8 cellular contexts compared by ENCODE assay signal in the genomic region with DNA sequence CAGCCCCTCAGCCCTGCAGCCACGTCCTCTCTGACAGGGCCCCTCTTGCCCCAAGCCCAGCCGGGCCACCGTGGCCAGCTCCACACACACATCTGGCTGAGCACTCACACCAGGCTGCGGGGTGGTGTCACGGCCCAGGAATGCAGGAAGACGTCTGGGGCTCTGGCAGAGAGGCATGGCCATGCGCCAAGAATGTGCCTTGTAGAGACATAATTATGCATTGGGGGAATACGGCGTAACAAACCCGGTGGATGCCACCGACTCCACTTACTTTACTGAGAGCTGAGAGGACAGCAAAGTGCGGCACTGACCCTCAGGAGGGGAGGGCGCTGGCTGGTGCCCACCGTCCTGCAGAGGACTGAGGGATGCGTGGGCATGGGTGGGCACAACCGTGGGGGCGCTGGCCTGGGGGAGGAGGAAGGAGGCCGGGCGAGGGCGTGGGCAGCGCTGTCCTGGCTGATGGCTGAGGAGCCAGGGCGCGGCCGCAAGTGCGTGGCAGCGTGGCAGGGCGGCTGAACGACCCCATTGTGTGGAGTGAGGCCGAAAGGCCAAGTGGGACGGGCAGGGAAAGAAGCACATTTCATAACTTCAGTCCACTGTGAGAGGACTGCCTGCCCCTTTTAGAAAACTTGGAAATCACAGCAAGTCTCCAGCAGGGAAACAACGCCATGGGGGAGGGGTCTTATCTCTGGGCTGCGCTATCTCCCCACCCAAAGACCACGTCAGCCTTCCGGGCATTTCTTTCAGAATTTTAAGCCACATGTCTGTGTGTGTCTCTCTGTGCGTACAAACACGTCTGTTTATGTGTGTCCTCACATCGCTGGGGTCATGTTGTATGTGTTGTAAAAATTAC. TPM values are rescaled to one million over a fixed set of nuclear protein-coding genes. Genes with fewer than 3 reads are reported as not detected.
DNase-seq lines count a peak whose midpoint lies in the region; ATAC-seq and TF ChIP-seq lines count a peak whose summit lies in the region.

No MANE protein-coding gene starts in this region.

- no peaks in the 10 kb centered on the region for H3K27me3 ChIP-seq in BE2C
- H3K27me3 ChIP-seq in esophagus (ENCODE audit: control insufficient read depth in 1 of 2, insufficient read depth in 2 of 2, low read length in 2 of 2): no peaks in the 10 kb centered on the region
- peaks cover 0 to 6% (median 0%) of the 10 kb centered on the region in 3 experiments for H3K27me3 ChIP-seq in neuronal stem cell (ENCODE audit: control insufficient read depth in 3 of 3, insufficient read depth in 3 of 3, low read depth in 1 of 3, low read length in 3 of 3)

- no peak overlapping the region for H4K8ac ChIP-seq in neuronal stem cell (ENCODE audit: low read depth, low read length)

- no peak overlapping the region for H2BK5ac ChIP-seq in neuronal stem cell (ENCODE audit: low read length)

- TF ChIP-seq CTCF in BE2C (IDR thresholded peaks at IDR 0.05; ENCODE audit: low read depth, low read length): no peak
- TF ChIP-seq CTCF in natural killer cell (IDR thresholded peaks at IDR 0.05): no peak

- no peaks in the 10 kb centered on the region for H3K36me3 ChIP-seq in BE2C
- no peaks in the 10 kb centered on the region for H3K36me3 ChIP-seq in esophagus (ENCODE audit: control insufficient read depth in 2 of 2, insufficient read depth in 2 of 2, low read length in 1 of 2)
- H3K36me3 ChIP-seq in neuronal stem cell (replicated peaks in 1 of 2; ENCODE audit: control insufficient read depth in 2 of 2, insufficient read depth in 2 of 2, low read length in 2 of 2): no peaks in the 10 kb centered on the region

- H3K9me3 ChIP-seq in BE2C (no peaks in the 10 kb centered on the region), esophagus (ENCODE audit: control insufficient read depth in 2 of 2, insufficient read depth in 1 of 2, low read depth in 1 of 2, low read length in 1 of 2) (no peaks in the 10 kb centered on the region), neuronal stem cell (replicated peaks in 1 of 2; ENCODE audit: control insufficient read depth in 2 of 2, insufficient read depth in 1 of 2, low read depth in 1 of 2, low read length in 2 of 2) (peaks cover 4 to 6% of the 10 kb centered on the region in 2 donors)

- no peak overlapping the region for H3K4me2 ChIP-seq in neuronal stem cell (ENCODE audit: insufficient read depth, low read length, poor library complexity, severe bottlenecking)

- H3K27ac ChIP-seq in esophagus (ENCODE audit: low read depth in 2 of 2, low read length in 1 of 2) (peak overlapping the region; percentile 33 to 53), neuronal stem cell (replicated peaks; ENCODE audit: low read length) (no peak overlapping the region)

- peak overlapping the region; percentile 32 for H3K9ac ChIP-seq in neuronal stem cell (ENCODE audit: low read depth, low read length, poor library complexity)

- no peak overlapping the region for H3K4ac ChIP-seq in neuronal stem cell (ENCODE audit: low read length)

- H3K79me1 ChIP-seq in neuronal stem cell (ENCODE audit: low read depth, low read length): peaks cover 3% of the 10 kb centered on the region

- no peak overlapping the region for H2BK120ac ChIP-seq in neuronal stem cell (ENCODE audit: low read depth, low read length)

- no peak overlapping the region for H2BK15ac ChIP-seq in neuronal stem cell (ENCODE audit: low read length)

- no peaks in the 10 kb centered on the region for H3K9me3 Mint-ChIP-seq in natural killer cell

- H3K4me1 ChIP-seq in BE2C (peaks cover 22% of the 10 kb centered on the region), esophagus (ENCODE audit: control insufficient read depth in 2 of 2, insufficient read depth in 2 of 2, low read length in 1 of 2) (peaks cover 5 to 10% of the 10 kb centered on the region in 2 donors), neuronal stem cell (ENCODE audit: control insufficient read depth in 2 of 2, insufficient read depth in 1 of 2, low read depth in 1 of 2, low read length in 2 of 2) (peaks cover 0 to 10% of the 10 kb centered on the region in 2 donors)

- H3K4me3 Mint-ChIP-seq in natural killer cell: no peak overlapping the region

- no peak for ATAC-seq in HG02763 (IDR thresholded peaks at IDR 0.05; ENCODE audit: unreplicated experiment)
- no peak for ATAC-seq in natural killer cell

- H3K18ac ChIP-seq in neuronal stem cell (ENCODE audit: low read length): peak overlapping the region; percentile 81

- H3K4me3 ChIP-seq in BE2C (ENCODE audit: low read depth, low read length): peak overlapping the region; percentile 35
- peak overlapping the region; percentile 25 for H3K4me3 ChIP-seq in esophagus (ENCODE audit: low read depth in 1 of 2, low read length in 2 of 2)
- H3K4me3 ChIP-seq in neuronal stem cell (ENCODE audit: low read length in 2 of 2): no peak overlapping the region

- H3K27me3 Mint-ChIP-seq in natural killer cell (ENCODE audit: low read depth in 2 of 2): peaks cover 7 to 17% of the 10 kb centered on the region in 2 donors

- WGBS in esophagus, 2 donors: 27 to 29% methylated on average over 37 of the region's 37 CpGs
- WGBS in neuronal stem cell (ENCODE audit: extremely low coverage in 2 of 2, insufficient read length in 2 of 2, insufficient replicate concordance in 1 of 2), 2 donors: no CpG with 5 or more reads among the region's 37 CpGs

- peaks cover 6 to 25% of the 10 kb centered on the region in 2 donors for H3K4me1 Mint-ChIP-seq in natural killer cell

- no peak overlapping the region for H3K27ac Mint-ChIP-seq in natural killer cell

- peak overlapping the region; percentile 32 for H3K14ac ChIP-seq in neuronal stem cell (ENCODE audit: low read length)

- DNase-seq in BE2C (peak; percentile 89), NCI-H446 treated with DMSO at 0.1 percent for 48 hours (lab: John Stamatoyannopoulos, UW) (peak; percentile 17), neuronal stem cell (ENCODE audit: low spot score) (no peak), NCI-H774 (lab: John Stamatoyannopoulos, UW) (no peak), natural killer cell (no peak), NOMO-1 treated with dmso at 0.1 percent for 144 hours (lab: John Stamatoyannopoulos, UW; ENCODE audit: unreplicated experiment) (no peak)

- no peak overlapping the region for H2AK5ac ChIP-seq in neuronal stem cell (ENCODE audit: low read depth, low read length)

- H2BK12ac ChIP-seq in neuronal stem cell (ENCODE audit: low read length): no peak overlapping the region

- no peaks in the 10 kb centered on the region for H3K36me3 Mint-ChIP-seq in natural killer cell

- H2AFZ ChIP-seq in neuronal stem cell (ENCODE audit: low read length): no peak overlapping the region

- peak overlapping the region; percentile 18 for H3K23ac ChIP-seq in neuronal stem cell (ENCODE audit: low read depth, low read length, poor library complexity)

- H4K91ac ChIP-seq in neuronal stem cell (ENCODE audit: low read depth, low read length, poor library complexity): no peak overlapping the region

- intact Hi-C loops in natural killer cell (cut with micrococcal nuclease): no loop called here

RNA-seq across cellular contexts. Expression of gene METRNL, which starts 30.6 kb away (rescaled TPM):
- 25.8 TPM for polyA plus RNA-seq in BE2C (2012; ENCODE audit: insufficient read depth, insufficient read length, low read depth)
- polyA plus RNA-seq in esophagus: 100 to 1,000 TPM; 143 to 169 TPM
- 12.8 TPM for polyA plus RNA-seq in neuronal stem cell (2013, experiment 1 of 2)
- 14.7 TPM for polyA plus RNA-seq in neuronal stem cell (2013, experiment 2 of 2)
- total RNA-seq in natural killer cell: 100 to 1,000 TPM; 227 to 390 (median 325) TPM

Comparison
In these comparisons a context has a peak if more than half of its experiments do, and no peak if none do; other contexts are left out.
1. DNase-seq: peak in BE2C (single experiment) and NCI-H446 treated with DMSO at 0.1 percent for 48 hours (single experiment); none in neuronal stem cell (single experiment), NCI-H774 (single experiment), natural killer cell (single experiment) and NOMO-1 treated with dmso at 0.1 percent for 144 hours (single experiment).
2. H3K4me3 ChIP-seq: peak in BE2C (single experiment) and esophagus (2 of 2); none in neuronal stem cell (0 of 2).